Comparison of ENCODE assay signal across 20 cellular contexts in genomic region chr2:46193855-46194254, GRCh38.
"Had no signal": no experiment of that assay in that cellular context is flagged by ENCODE, and none has a peak within 500 bp of the region (broad histone marks: within the 10 kb centered on the region; RNA-seq: fewer than 3 reads in every experiment).

No MANE protein-coding gene starts in this region.

- H3K27ac ChIP-seq: HL-60, SJSA1, SK-N-MC had no signal

- H3K27me3 ChIP-seq: MG63, SJSA1 had no signal

- DNase-seq: KBM-7, MG63, NCI-H1092, NCI-H1105 treated with DMSO at 0.1 percent for 48 hours, NCI-H1417 treated with DMSO at 0.1 percent for 48 hours, NCI-H146, NCI-H1694 treated with DMSO at 0.1 percent for 48 hours, NCI-H1930, NCI-H2081, NCI-H2107, NCI-H2227 treated with DMSO at 0.1 percent for 48 hours, NCI-H524, NCI-H69, NCI-H774, Right ventricle myocardium superior, RPMI8226, SIG-M5 had no signal

- H3K4me1 ChIP-seq: SJSA1 had no signal

- H3K4me3 ChIP-seq: MG63, SJSA1, SK-N-MC had no signal

- H3K9me3 ChIP-seq: MG63, SJSA1 had no signal

- H3K36me3 ChIP-seq: MG63, SJSA1 had no signal
